Comparison of ENCODE assay signal across 8 cellular contexts in genomic region chr19:48795055-48795854, GRCh38. TPM values are rescaled to one million over a fixed set of nuclear protein-coding genes. Genes with fewer than 3 reads are reported as not detected.
DNase-seq lines count a peak whose midpoint lies in the region; ATAC-seq, FAIRE-seq and TF ChIP-seq lines count a peak whose summit lies in the region.

No MANE protein-coding gene starts in this region.

- peaks cover 30% of the 10 kb centered on the region for H3K4me1 Mint-ChIP-seq in neural progenitor cell

- H3K79me2 ChIP-seq in DOHH2 (ENCODE audit: control insufficient read depth, low read length) = no peaks in the 10 kb centered on the region
- no peaks in the 10 kb centered on the region for H3K79me2 ChIP-seq in neural progenitor cell (ENCODE audit: low read depth)

- no peaks in the 10 kb centered on the region for H4K20me1 ChIP-seq in DOHH2 (ENCODE audit: control insufficient read depth, insufficient read depth, low read depth, low read length)
- no peaks in the 10 kb centered on the region for H4K20me1 ChIP-seq in neural progenitor cell (ENCODE audit: low read depth)

- peak overlapping the region; percentile 95 for H3K27ac Mint-ChIP-seq in neural progenitor cell

- TF ChIP-seq POLR2A in H54 (IDR thresholded peaks at IDR 0.05; ENCODE audit: low read depth, low read length) = no peak
- TF ChIP-seq POLR2A in stomach (IDR thresholded peaks at IDR 0.05) = no peak

- H3K27me3 ChIP-seq in DOHH2 (ENCODE audit: control insufficient read depth, low read length) = no peaks in the 10 kb centered on the region
- H3K27me3 ChIP-seq in MG63 = no peaks in the 10 kb centered on the region
- H3K27me3 ChIP-seq in foreskin keratinocyte = no peaks in the 10 kb centered on the region
- H3K27me3 ChIP-seq in neural progenitor cell = no peaks in the 10 kb centered on the region
- no peaks in the 10 kb centered on the region for H3K27me3 ChIP-seq in stomach

- peak overlapping the region; percentile 94 for H3K4me3 Mint-ChIP-seq in neural progenitor cell

- WGBS in stomach, 5 donors = 1 to 2% (median 2%) methylated on average over 28 to 38 of the region's 38 CpGs

- DNase-seq in H54 (ENCODE audit: insufficient read length, low spot score) (peak; percentile 61), MG63 (peak; percentile 94), SIG-M5 treated with dmso at 0.1 percent for 504 hours (lab: John Stamatoyannopoulos, UW; ENCODE audit: unreplicated experiment) (peak; percentile 86), foreskin keratinocyte (peak; percentile 80 to 89), neural progenitor cell (ENCODE audit: low spot score) (peak; percentile 98), stomach (peak; percentile 94)
- peak; percentile 74 for DNase-seq in activated gamma-delta T cell treated with anti-CD3 and anti-CD28 coated beads, Interleukin-2, amount 50 U/mL, for 16 hours (ENCODE audit: low read depth)

- peak; percentile 27 for FAIRE-seq in H54 (lab: Jason Lieb, UNC)

- H3K4me3 ChIP-seq in DOHH2 (ENCODE audit: low read length) = peak overlapping the region; percentile 75
- H3K4me3 ChIP-seq in MG63 = peak overlapping the region; percentile 40
- H3K4me3 ChIP-seq in neural progenitor cell = peak overlapping the region; percentile 74
- peak overlapping the region; percentile 44 to 57 (median 48) for H3K4me3 ChIP-seq in stomach

- no peak overlapping the region for H3K9ac ChIP-seq in neural progenitor cell

- TF ChIP-seq EP300 in stomach (IDR thresholded peaks at IDR 0.05) = no peak

- H3K4me1 ChIP-seq in DOHH2 (ENCODE audit: control insufficient read depth, low read length) (peaks cover 13% of the 10 kb centered on the region), foreskin keratinocyte (peaks cover 7% of the 10 kb centered on the region), neural progenitor cell (peaks cover 8% of the 10 kb centered on the region), stomach (peaks cover 16 to 27% (median 18%) of the 10 kb centered on the region in 4 donors)

- no peaks in the 10 kb centered on the region for H3K36me3 ChIP-seq in DOHH2 (ENCODE audit: control insufficient read depth, low read length)
- peaks cover 5% of the 10 kb centered on the region for H3K36me3 ChIP-seq in MG63
- no peaks in the 10 kb centered on the region for H3K36me3 ChIP-seq in neural progenitor cell
- peaks cover 3 to 34% (median 24%) of the 10 kb centered on the region in 4 donors for H3K36me3 ChIP-seq in stomach

- TF ChIP-seq CTCF in DOHH2 (IDR thresholded peaks at IDR 0.05; ENCODE audit: low read depth, low read length, poor library complexity, severe bottlenecking) = peak; percentile 99
- TF ChIP-seq CTCF in foreskin keratinocyte (conservative IDR thresholded peaks at IDR 0.05) = peak; percentile 97
- peak; percentile 100 for TF ChIP-seq CTCF in neural progenitor cell (IDR thresholded peaks at IDR 0.05)
- TF ChIP-seq CTCF in stomach (IDR thresholded peaks at IDR 0.05) = peak in 6 of 7 experiments; percentile 26 to 99 (median 94)

- peaks cover 2% of the 10 kb centered on the region for H3K27me3 Mint-ChIP-seq in neural progenitor cell (ENCODE audit: insufficient read depth, low read depth)

- peaks cover 3% of the 10 kb centered on the region for H3K36me3 Mint-ChIP-seq in neural progenitor cell

- peak overlapping the region; percentile 65 for H3K4me2 ChIP-seq in DOHH2 (ENCODE audit: low read length)
- H3K4me2 ChIP-seq in neural progenitor cell = peak overlapping the region; percentile 70

- peak overlapping the region; percentile 98 for H2AFZ ChIP-seq in neural progenitor cell (replicated peaks)

- intact Hi-C loops in stomach (cut with DNase I; ENCODE audit: low total_unique reads) = loop anchor here (5.0 kb wide), 1 partner anchor 37 kb away; no protein-coding TSS in a partner anchor

- H3F3A ChIP-seq in DOHH2 (ENCODE audit: control insufficient read depth, insufficient read depth) (no peaks in the 10 kb centered on the region), neural progenitor cell (ENCODE audit: low read depth) (peaks cover 6% of the 10 kb centered on the region)

- H3K9me3 ChIP-seq in DOHH2 (ENCODE audit: control insufficient read depth, insufficient read depth, low read length) (no peaks in the 10 kb centered on the region), MG63 (no peaks in the 10 kb centered on the region), neural progenitor cell (ENCODE audit: low read depth) (no peaks in the 10 kb centered on the region), stomach (no peaks in the 10 kb centered on the region)

- no peaks in the 10 kb centered on the region for H3K9me2 ChIP-seq in DOHH2 (replicated peaks; ENCODE audit: control insufficient read depth, low read length)

- H3K27ac ChIP-seq in DOHH2 (ENCODE audit: low read depth, low read length) (no peak overlapping the region), foreskin keratinocyte (peak overlapping the region; percentile 10), neural progenitor cell (no peak overlapping the region), stomach (peak overlapping the region; percentile 73 to 93 (median 85))

- peak; percentile 89 for ATAC-seq in foreskin keratinocyte

- H3K9me3 Mint-ChIP-seq in neural progenitor cell = no peaks in the 10 kb centered on the region

RNA-seq across cellular contexts. Expression of gene BCAT2, which starts 15.6 kb away (rescaled TPM):
- total RNA-seq in MG63 (2014; rRNA removed; shearing (Covaris generic); ENCODE audit: low replicate concordance) = 21.3 and 59.1 TPM in 2 replicates
- total RNA-seq in foreskin keratinocyte (40.9 and 42.9 TPM in 2 replicates), neural progenitor cell (ENCODE audit: low replicate concordance) (33.5 and 63.2 TPM in 2 replicates), stomach (100 to 1,000 TPM in 1 of 5 donors, 10 to 100 TPM in 4; 22.0 to 320 (median 23.9) TPM)
- polyA plus RNA-seq in foreskin keratinocyte (52.5 and 56.8 TPM in 2 replicates), stomach (10 to 100 TPM; 65.8 to 74.5 (median 68.5) TPM)

RNA-seq across cellular contexts. Expression of gene FGF21, which starts 39.9 kb away (rescaled TPM):
- not detected in 2 replicates for total RNA-seq in MG63 (2014; rRNA removed; shearing (Covaris generic); ENCODE audit: low replicate concordance)
- total RNA-seq in foreskin keratinocyte = not detected in 2 replicates
- not detected in 2 replicates for polyA plus RNA-seq in foreskin keratinocyte
- total RNA-seq in neural progenitor cell (ENCODE audit: low replicate concordance) = not detected in 2 replicates
- total RNA-seq in stomach = not detected
- polyA plus RNA-seq in stomach = not detected

RNA-seq across cellular contexts. Expression of gene HSD17B14, which starts 41.0 kb away (rescaled TPM):
- not detected in 2 replicates for total RNA-seq in MG63 (2014; rRNA removed; shearing (Covaris generic); ENCODE audit: low replicate concordance)
- total RNA-seq in foreskin keratinocyte = 4.0 and 4.4 TPM in 2 replicates
- 7.6 and 9.6 TPM in 2 replicates for polyA plus RNA-seq in foreskin keratinocyte
- total RNA-seq in neural progenitor cell (ENCODE audit: low replicate concordance) = 11.2 and 27.6 TPM in 2 replicates
- 10 to 100 TPM in 2 of 5 donors, 1 to 10 TPM in 2, not detected in 1; 2.8 to 41.4 (median 17.3) TPM for total RNA-seq in stomach
- polyA plus RNA-seq in stomach = 1 to 10 TPM; 5.4 to 9.8 (median 9.4) TPM

RNA-seq across cellular contexts. Expression of gene FUT1, which starts 42.8 kb away (rescaled TPM):
- 0.07 and 0.16 TPM in 2 replicates for total RNA-seq in MG63 (2014; rRNA removed; shearing (Covaris generic); ENCODE audit: low replicate concordance)
- total RNA-seq in foreskin keratinocyte (8.0 and 8.2 TPM in 2 replicates), neural progenitor cell (ENCODE audit: low replicate concordance) (2.9 and 5.1 TPM in 2 replicates), stomach (10 to 100 TPM in 2 of 5 donors, 1 to 10 TPM in 2, not detected in 1; 7.0 to 54.5 (median 11.1) TPM)
- polyA plus RNA-seq in foreskin keratinocyte (3.9 and 4.0 TPM in 2 replicates), stomach (1 to 10 TPM; 7.2 to 7.5 (median 7.2) TPM)

RNA-seq across cellular contexts. Expression of gene IZUMO1, which starts 48.5 kb away (rescaled TPM):
- not detected in 2 replicates for total RNA-seq in MG63 (2014; rRNA removed; shearing (Covaris generic); ENCODE audit: low replicate concordance)
- total RNA-seq in foreskin keratinocyte (0.28 and 0.58 TPM in 2 replicates), neural progenitor cell (ENCODE audit: low replicate concordance) (0.19 and 0.40 TPM in 2 replicates), stomach (10 to 100 TPM in 2 of 5 donors, under 1 TPM in 1, not detected in 2; 0.73 to 14.3 (median 10.7) TPM)
- polyA plus RNA-seq in foreskin keratinocyte (0.07 and 0.18 TPM in 2 replicates), stomach (1 to 10 TPM in 1 of 3 donors, under 1 TPM in 1, not detected in 1; 0.62 to 4.0 TPM)

Comparison
In these comparisons a context has a peak if more than half of its experiments do, and no peak if none do; other contexts are left out.
1. H3K27ac ChIP-seq: peak in foreskin keratinocyte (single experiment) and stomach (5 of 5); none in DOHH2 (single experiment) and neural progenitor cell (single experiment).
2. Peak in every context shown above with its lines, with median percentiles within 50 percentile points of each other: H3K4me3 ChIP-seq, CTCF ChIP-seq and DNase-seq.